ENCODE assay signal across 1 cellular context in genomic region chr4:84691170-84691691, GRCh38.
TF ChIP-seq lines count a peak whose summit lies in the region.

No MANE protein-coding gene starts in this region.

TF ChIP-seq in WTC11, 78 proteins besides CTCF, POLR2A, EP300 and RAD21 (continued from another document):
- TF ChIP-seq TEAD4 (CRISPR knock-in tag; IDR thresholded peaks at IDR 0.05): no peak
- no peak for TF ChIP-seq ZBTB21 (CRISPR knock-in tag; IDR thresholded peaks at IDR 0.05; ENCODE audit: borderline replicate concordance)
- TF ChIP-seq, protein P1, sequence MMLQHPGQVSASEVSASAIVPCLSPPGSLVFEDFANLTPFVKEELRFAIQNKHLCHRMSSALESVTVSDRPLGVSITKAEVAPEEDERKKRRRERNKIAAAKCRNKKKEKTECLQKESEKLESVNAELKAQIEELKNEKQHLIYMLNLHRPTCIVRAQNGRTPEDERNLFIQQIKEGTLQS (CRISPR knock-in tag; conservative IDR thresholded peaks at IDR 0.05): no peak
- TF ChIP-seq MYBL2 (CRISPR knock-in tag; IDR thresholded peaks at IDR 0.05): no peak
- TF ChIP-seq ZNF416 (CRISPR knock-in tag; IDR thresholded peaks at IDR 0.05): no peak
- no peak for TF ChIP-seq TP53 (CRISPR knock-in tag; IDR thresholded peaks at IDR 0.05)
- TF ChIP-seq ZNF219 (CRISPR knock-in tag; IDR thresholded peaks at IDR 0.05; ENCODE audit: borderline replicate concordance): no peak
TF ChIP-seq in WTC11: peak in this region for 0.
